ENCODE assay signal across 18 cellular contexts in genomic region chr12:123958462-123958861, GRCh38. TPM values are rescaled to one million over a fixed set of nuclear protein-coding genes. Genes with fewer than 3 reads are reported as not detected.
DNase-seq lines count a peak whose midpoint lies in the region; ATAC-seq and TF ChIP-seq lines count a peak whose summit lies in the region.
"Had no signal": no experiment of that assay in that cellular context is flagged by ENCODE, and none has a peak within 500 bp of the region (broad histone marks: within the 10 kb centered on the region; RNA-seq: fewer than 3 reads in every experiment).

No MANE protein-coding gene starts in this region.

- DNase-seq in ELF-1 (ENCODE audit: low read depth, low spot score) (peak; percentile 23), ecto neural progenitor cell (ENCODE audit: low spot score) (peak; percentile 39), right cardiac atrium (no peak), mucosa of gallbladder (ENCODE audit: low spot score) (peak; percentile 44), foreskin fibroblast (no peak), DMS53 (lab: John Stamatoyannopoulos, UW) (no peak)
- no peak for DNase-seq in stimulated activated CD4-positive, alpha-beta T cell treated with anti-CD3 and anti-CD28 coated beads, Interleukin-4, amount 100 ng/mL, for 24 hours
- DNase-seq: C1 segment of cervical spinal cord, NCI-H1048, NCI-H1436 treated with DMSO at 0.1 percent for 48 hours, NCI-H2029 treated with DMSO at 0.1 percent for 48 hours, NCI-H2227 treated with DMSO at 0.1 percent for 48 hours, NCI-H524 treated with DMSO at 0.1 percent for 48 hours, Peyer's patch, SHP77 had no signal

- H3K4me3 ChIP-seq in right cardiac atrium (ENCODE audit: low read length), result no peak overlapping the region
- no peak overlapping the region for H3K4me3 ChIP-seq in foreskin fibroblast (ENCODE audit: low read depth in 1 of 2, low read length in 2 of 2)
- H3K4me3 ChIP-seq: A549, Peyer's patch had no signal

- ATAC-seq in right cardiac atrium (peak; percentile 59 to 71), GM19351 (IDR thresholded peaks at IDR 0.05; ENCODE audit: unreplicated experiment) (no peak)
- ATAC-seq: A549 had no signal

- H3K9me3 ChIP-seq in right cardiac atrium (ENCODE audit: control insufficient read depth, low read length), result no peaks in the 10 kb centered on the region
- H3K9me3 ChIP-seq: A549, Peyer's patch had no signal

- intact Hi-C loops in right cardiac atrium (cut with DNase I), result no loop called here

- 67% methylated on average over 8 of the region's 8 CpGs for WGBS in right cardiac atrium

- no peaks in the 10 kb centered on the region for H3K27me3 ChIP-seq in right cardiac atrium (ENCODE audit: control insufficient read depth, insufficient read depth)
- H3K27me3 ChIP-seq: Peyer's patch had no signal

- H3K27ac ChIP-seq in right cardiac atrium (ENCODE audit: low read length), result peak overlapping the region; percentile 64
- H3K27ac ChIP-seq: A549, KMS-11, Peyer's patch had no signal

- peaks cover 4% of the 10 kb centered on the region for H3K4me1 ChIP-seq in right cardiac atrium (ENCODE audit: control insufficient read depth, insufficient read depth, low read length)
- H3K4me1 ChIP-seq: A549 had no signal

- no peak for TF ChIP-seq CTCF in foreskin fibroblast (IDR thresholded peaks at IDR 0.05; ENCODE audit: low read depth, low read length)

RNA-seq across cellular contexts. Expression of gene CCDC92, which starts 14.2 kb away (rescaled TPM):
- total RNA-seq in right cardiac atrium (10 to 100 TPM; 47.5 to 64.4 (median 52.4) TPM), mucosa of gallbladder (45.6 TPM)
- 80.0 TPM for polyA plus RNA-seq in right cardiac atrium

RNA-seq across cellular contexts. Expression of gene ZNF664, which starts 14.6 kb away (rescaled TPM):
- total RNA-seq in right cardiac atrium (10 to 100 TPM; 73.6 to 80.6 (median 77.0) TPM), mucosa of gallbladder (146 TPM)
- 50.2 TPM for polyA plus RNA-seq in right cardiac atrium

Comparison
In these comparisons a context has a peak if more than half of its experiments do, and no peak if none do; other contexts are left out.
1. DNase-seq: peak in ELF-1 (single experiment), ecto neural progenitor cell (single experiment) and mucosa of gallbladder (single experiment); none in right cardiac atrium (0 of 3), stimulated activated CD4-positive, alpha-beta T cell treated with anti-CD3 and anti-CD28 coated beads, Interleukin-4, amount 100 ng/mL, for 24 hours (single experiment), foreskin fibroblast (0 of 2) and DMS53 (single experiment).